In the genomic region with DNA sequence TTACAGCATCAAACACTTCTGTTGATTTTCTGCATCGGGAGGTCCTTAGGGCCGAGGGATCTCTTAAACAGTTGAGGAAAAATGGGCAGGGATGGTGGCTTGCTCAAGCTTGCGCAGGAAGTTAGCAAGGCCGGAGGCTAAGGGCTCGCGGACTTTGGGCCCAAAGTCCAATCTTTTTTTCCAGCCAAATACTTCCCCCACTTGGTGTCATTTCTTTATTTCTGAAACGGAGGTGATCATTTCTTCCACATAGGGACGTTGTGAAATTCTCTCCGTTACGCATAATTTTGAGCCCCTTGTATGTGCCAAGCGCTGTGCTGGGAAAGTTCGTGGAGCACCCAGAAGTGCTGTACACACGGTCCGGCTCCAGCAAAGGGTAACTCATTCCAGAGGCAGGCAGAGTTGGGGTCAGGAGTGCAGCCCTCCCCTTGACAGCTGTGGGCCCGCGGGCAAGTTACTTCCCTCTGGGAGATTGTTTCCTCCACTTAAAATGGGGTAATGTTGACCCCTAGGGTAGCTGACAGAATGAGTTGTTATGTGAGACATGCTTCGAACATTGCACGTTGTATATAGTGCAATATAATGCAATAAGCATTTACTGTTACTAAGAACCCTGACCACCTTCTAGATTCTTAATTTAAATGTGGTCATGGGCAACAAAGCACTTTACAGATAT, we compare ENCODE assay signal across 8 cellular contexts. TPM values are rescaled to one million over a fixed set of nuclear protein-coding genes. Genes with fewer than 3 reads are reported as not detected.
DNase-seq lines count a peak whose midpoint lies in the region; ATAC-seq, FAIRE-seq and TF ChIP-seq lines count a peak whose summit lies in the region.

No MANE protein-coding gene starts in this region.

- DNase-seq in left ventricle myocardium inferior (no peak), Right ventricle myocardium inferior (ENCODE audit: missing footprints) (no peak), kidney (peak; percentile 63), thyroid gland (no peak), T1000 (lab: John Stamatoyannopoulos, UW) (no peak), RPMI8226 (no peak)
- DNase-seq in central memory CD4-positive, alpha-beta T cell: no peak

- peaks cover 86% of the 10 kb centered on the region for H3K4me1 ChIP-seq in left ventricle myocardium inferior
- peaks cover 20 to 23% of the 10 kb centered on the region in 2 donors for H3K4me1 ChIP-seq in kidney (ENCODE audit: control insufficient read depth in 1 of 2, insufficient read depth in 1 of 2, low read depth in 1 of 2, low read length in 2 of 2)
- peaks cover 22 to 32% of the 10 kb centered on the region in 2 donors for H3K4me1 ChIP-seq in thyroid gland

- TF ChIP-seq CTCF in left ventricle myocardium inferior (IDR thresholded peaks at IDR 0.05; ENCODE audit: borderline replicate concordance) (no peak), kidney (IDR thresholded peaks at IDR 0.05; ENCODE audit: borderline replicate concordance, extremely low read depth, insufficient read depth) (no peak), thyroid gland (IDR thresholded peaks at IDR 0.05) (no peak)

- ATAC-seq in Right ventricle myocardium inferior: no peak

- no peak for TF ChIP-seq POLR2A in thyroid gland (IDR thresholded peaks at IDR 0.05)

- H3K4me3 Mint-ChIP-seq in activated naive CD8-positive, alpha-beta T cell: peak overlapping the region; percentile 98

- intact Hi-C loops in left ventricle myocardium inferior (cut with micrococcal nuclease): no loop called here
- intact Hi-C loops in Right ventricle myocardium inferior (cut with DNase I): loop anchor here (2.0 to 5.0 kb wide), 2 partner anchors 18 to 101 kb away; a partner anchor contains a TSS
- intact Hi-C loops in kidney (cut with DNase I): no loop called here
- intact Hi-C loops in thyroid gland (cut with DNase I): loop anchor here (2.0 to 10.0 kb wide), 2 partner anchors 16 to 328 kb away; no protein-coding TSS in a partner anchor

- no peak for FAIRE-seq in kidney (lab: Jason Lieb, UNC)

- peaks cover 42% of the 10 kb centered on the region for H3K4me1 Mint-ChIP-seq in activated naive CD8-positive, alpha-beta T cell (ENCODE audit: low read depth)

- H3K27me3 Mint-ChIP-seq in activated naive CD8-positive, alpha-beta T cell: no peaks in the 10 kb centered on the region

- WGBS in thyroid gland, 2 donors: 12 to 13% methylated on average over 15 to 18 of the region's 18 CpGs

- H3K36me3 ChIP-seq in left ventricle myocardium inferior (peaks cover 39% of the 10 kb centered on the region), kidney (ENCODE audit: control insufficient read depth in 1 of 2, insufficient read depth in 2 of 2, low read length in 2 of 2) (peaks cover 21 to 24% of the 10 kb centered on the region in 2 donors), thyroid gland (peaks cover 24 to 29% of the 10 kb centered on the region in 2 donors)

- H3K9me3 ChIP-seq in left ventricle myocardium inferior (replicated peaks) (no peaks in the 10 kb centered on the region), kidney (ENCODE audit: control insufficient read depth in 1 of 2, low read length in 2 of 2) (no peaks in the 10 kb centered on the region), thyroid gland (no peaks in the 10 kb centered on the region)

- H3K27ac ChIP-seq in left ventricle myocardium inferior (replicated peaks) (peak overlapping the region; percentile 94), kidney (ENCODE audit: low read depth in 2 of 2, low read length in 2 of 2) (peak overlapping the region; percentile 49 to 71), thyroid gland (peak overlapping the region in 2 of 3 donors; percentile 89 to 94)

- peaks cover 8% of the 10 kb centered on the region for H3K36me3 Mint-ChIP-seq in activated naive CD8-positive, alpha-beta T cell

- H3K4me3 ChIP-seq in left ventricle myocardium inferior: peak overlapping the region; percentile 97
- peak overlapping the region; percentile 77 to 92 for H3K4me3 ChIP-seq in kidney (ENCODE audit: low read length in 2 of 2)
- H3K4me3 ChIP-seq in thyroid gland (replicated peaks in 1 of 3): peak overlapping the region; percentile 54 to 90 (median 83)

- H3K27ac Mint-ChIP-seq in activated naive CD8-positive, alpha-beta T cell: peak overlapping the region; percentile 89

- peak overlapping the region; percentile 72 to 81 for H3K9ac ChIP-seq in kidney (ENCODE audit: low read length in 2 of 2)

- no peaks in the 10 kb centered on the region for H3K27me3 ChIP-seq in left ventricle myocardium inferior (ENCODE audit: low read depth)
- H3K27me3 ChIP-seq in thyroid gland: no peaks in the 10 kb centered on the region

- no peaks in the 10 kb centered on the region for H3K9me3 Mint-ChIP-seq in activated naive CD8-positive, alpha-beta T cell (ENCODE audit: low read depth)

RNA-seq across cellular contexts. Expression of a gene that starts 0.8 kb away (rescaled TPM):
- 15.5 TPM for total RNA-seq in left ventricle myocardium inferior
- 17.3 TPM for total RNA-seq in Right ventricle myocardium inferior
- 27.9 TPM for total RNA-seq in kidney
- 13.0 TPM for polyA plus RNA-seq in kidney (ENCODE audit: insufficient read depth, low read depth, low replicate concordance)
- 10 to 100 TPM; 21.4 to 30.5 (median 26.7) TPM for total RNA-seq in thyroid gland

RNA-seq across cellular contexts. Expression of a gene that starts 17.4 kb away (rescaled TPM):
- total RNA-seq in left ventricle myocardium inferior (193 TPM), Right ventricle myocardium inferior (204 TPM), kidney (261 TPM), thyroid gland (100 to 1,000 TPM; 173 to 273 (median 210) TPM)
- 293 TPM for polyA plus RNA-seq in kidney (ENCODE audit: insufficient read depth, low read depth, low replicate concordance)

RNA-seq across cellular contexts. Expression of a gene that starts 29.6 kb away (rescaled TPM):
- 59.3 TPM for total RNA-seq in left ventricle myocardium inferior
- 61.9 TPM for total RNA-seq in Right ventricle myocardium inferior
- 51.8 TPM for total RNA-seq in kidney
- polyA plus RNA-seq in kidney (ENCODE audit: insufficient read depth, low read depth, low replicate concordance): 180 TPM
- total RNA-seq in thyroid gland: 100 to 1,000 TPM; 120 to 243 (median 171) TPM

RNA-seq across cellular contexts. Expression of a gene that starts 46.1 kb away (rescaled TPM):
- total RNA-seq in left ventricle myocardium inferior (3.2 TPM), Right ventricle myocardium inferior (5.9 TPM), kidney (5.4 TPM), thyroid gland (1 to 10 TPM in 2 of 4 donors, under 1 TPM in 2; 0.45 to 1.6 (median 0.90) TPM)
- polyA plus RNA-seq in kidney (ENCODE audit: insufficient read depth, low read depth, low replicate concordance): 2.7 TPM

Comparison
In these comparisons a context has a peak if more than half of its experiments do, and no peak if none do; other contexts are left out.
1. intact Hi-C loops: an anchor here in Right ventricle myocardium inferior (2.0 to 5.0 kb wide) and thyroid gland (2.0 to 10.0 kb wide); none called in left ventricle myocardium inferior and kidney.